Comparison of ENCODE assay signal across 8 cellular contexts in genomic region chr19:39834287-39834841, GRCh38. TPM values are rescaled to one million over a fixed set of nuclear protein-coding genes. Genes with fewer than 3 reads are reported as not detected.
A peak's percentile ranks its signal among the peaks of the same experiment; 100 is the strongest.
DNase-seq lines count a peak whose midpoint lies in the region; ATAC-seq and TF ChIP-seq lines count a peak whose summit lies in the region.

No MANE protein-coding gene starts in this region.

- H3K4me1 Mint-ChIP-seq in naive thymus-derived CD4-positive, alpha-beta T cell = peaks cover 16 to 31% (median 25%) of the 10 kb centered on the region in 7 donors

- H3K9me3 Mint-ChIP-seq in naive thymus-derived CD4-positive, alpha-beta T cell = peaks cover 0 to 3% (median 0%) of the 10 kb centered on the region in 11 donors

- no peaks in the 10 kb centered on the region for H3K9me3 ChIP-seq in naive thymus-derived CD4-positive, alpha-beta T cell (ENCODE audit: control insufficient read depth in 2 of 3, low read length in 3 of 3)

- peaks cover 13 to 47% (median 26%) of the 10 kb centered on the region in 5 donors for H3K36me3 Mint-ChIP-seq in naive thymus-derived CD4-positive, alpha-beta T cell

- H3K4me1 ChIP-seq in naive thymus-derived CD4-positive, alpha-beta T cell (ENCODE audit: control insufficient read depth in 2 of 2, insufficient read depth in 2 of 2, low read length in 2 of 2) = peaks cover 17 to 20% of the 10 kb centered on the region in 2 donors

- peak overlapping the region; percentile 85 to 96 (median 92) for H3K27ac Mint-ChIP-seq in naive thymus-derived CD4-positive, alpha-beta T cell

- CTCF ChIA-PET in BJ (lab: Yijun Ruan, JAX) = interaction anchor here (1.0 to 2.2 kb wide), 4 partner anchors 9 to 295 kb away, joined by 3 to 35 read pairs (median 8); partner anchors contain the start of genes EID2 and FBL
- CTCF ChIA-PET in naive thymus-derived CD4-positive, alpha-beta T cell (lab: Charles Lee) = interaction anchor here (1.1 to 1.4 kb wide), 3 partner anchors 9 to 42 kb away, joined by 5 to 10 read pairs (median 8); no protein-coding TSS in a partner anchor

- H3K27me3 Mint-ChIP-seq in naive thymus-derived CD4-positive, alpha-beta T cell = no peaks in the 10 kb centered on the region

- POLR2A ChIA-PET in BJ (lab: Charles Lee) = interaction anchor here (0.7 to 1.6 kb wide), 2 partner anchors 12 to 797 kb away, joined by 11 to 26 read pairs; partner anchors contain the start of gene FBL
- POLR2A ChIA-PET in naive thymus-derived CD4-positive, alpha-beta T cell (lab: Charles Lee) = interaction anchor here (0.7 to 2.2 kb wide), 11 partner anchors 9 to 399 kb away, joined by 3 to 42 read pairs (median 6); partner anchors contain the start of genes FBL, PSMC4, RPS16 and SUPT5H

- H3K27ac ChIP-seq in naive thymus-derived CD4-positive, alpha-beta T cell (ENCODE audit: low read depth, low read length) = peak overlapping the region; percentile 96

- TF ChIP-seq CTCF in BJ (IDR thresholded peaks at IDR 0.05; ENCODE audit: insufficient read depth, low read depth, low read length) (no peak), choroid plexus epithelial cell (conservative IDR thresholded peaks at IDR 0.05; ENCODE audit: low read depth, low read length) (no peak)

- peak overlapping the region; percentile 90; the same call in 1 of the 2 replicates for H3K4me3 ChIP-seq in BJ (ENCODE audit: low read depth, low read length)
- peak overlapping the region; percentile 99 for H3K4me3 ChIP-seq in choroid plexus epithelial cell (ENCODE audit: low read depth, low read length)
- no peak overlapping the region for H3K4me3 ChIP-seq in naive thymus-derived CD4-positive, alpha-beta T cell (ENCODE audit: low read length)

- H3K36me3 ChIP-seq in BJ (ENCODE audit: control insufficient read depth, insufficient read depth, low read length) = peaks cover 30% of the 10 kb centered on the region
- H3K36me3 ChIP-seq in naive thymus-derived CD4-positive, alpha-beta T cell (ENCODE audit: control insufficient read depth in 2 of 3, insufficient read depth in 3 of 3, low read length in 3 of 3) = peaks cover 21 to 69% (median 24%) of the 10 kb centered on the region in 3 experiments

- ATAC-seq in HG03378 (IDR thresholded peaks at IDR 0.05; ENCODE audit: unreplicated experiment) (peak; percentile 43), GM18861 (IDR thresholded peaks at IDR 0.05; ENCODE audit: unreplicated experiment) (no peak), HG03469 (IDR thresholded peaks at IDR 0.05; ENCODE audit: unreplicated experiment) (no peak)
- ATAC-seq in naive thymus-derived CD4-positive, alpha-beta T cell = no peak

- DNase-seq in BJ (ENCODE audit: low read depth) (no peak), choroid plexus epithelial cell (ENCODE audit: low read depth) (no peak), GF-D8 (lab: John Stamatoyannopoulos, UW) (no peak)
- DNase-seq in naive thymus-derived CD4-positive, alpha-beta T cell = no peak
- no peak for DNase-seq in activated CD4-positive, CD25-positive, alpha-beta regulatory T cell (lab: John Stamatoyannopoulos, UW)

- intact Hi-C loops in naive thymus-derived CD4-positive, alpha-beta T cell (cut with micrococcal nuclease) = loop anchor here (1.0 to 10.0 kb wide), 12 partner anchors 10 to 1518 kb away; partner anchors contain the start of genes FBL (in 2 of the 2), PSMC4 (in 2 of the 2), HNRNPUL1 (in 1 of the 2) and MED29 (in 1 of the 2)

- H3K4me3 Mint-ChIP-seq in naive thymus-derived CD4-positive, alpha-beta T cell = peak overlapping the region; percentile 60 to 87 (median 78)

- H3K27me3 ChIP-seq in BJ (ENCODE audit: control insufficient read depth, insufficient read depth, low read length) = no peaks in the 10 kb centered on the region
- no peaks in the 10 kb centered on the region for H3K27me3 ChIP-seq in naive thymus-derived CD4-positive, alpha-beta T cell (ENCODE audit: control insufficient read depth in 2 of 2, insufficient read depth in 2 of 2, low read length in 2 of 2)

RNA-seq across cellular contexts. Expression of gene DYRK1B, which starts 0.4 kb away (rescaled TPM):
- polyA plus RNA-seq in BJ (2011; rRNA removed) = 6.6 and 8.4 TPM in 2 replicates
- polyA minus RNA-seq in BJ (2011; rRNA and poly(A)+ RNA removed) = 15.1 and 17.1 TPM in 2 replicates
- 10 to 100 TPM; 12.3 to 38.9 (median 23.5) TPM for total RNA-seq in naive thymus-derived CD4-positive, alpha-beta T cell
- polyA plus RNA-seq in naive thymus-derived CD4-positive, alpha-beta T cell = 1 to 10 TPM; 3.0 to 8.4 TPM

RNA-seq across cellular contexts. Expression of gene FBL, which starts 11.8 kb away (rescaled TPM):
- 228 and 372 TPM in 2 replicates for polyA plus RNA-seq in BJ (2011; rRNA removed)
- 129 and 226 TPM in 2 replicates for polyA minus RNA-seq in BJ (2011; rRNA and poly(A)+ RNA removed)
- 100 to 1,000 TPM; 237 to 387 (median 369) TPM for total RNA-seq in naive thymus-derived CD4-positive, alpha-beta T cell
- 100 to 1,000 TPM; 222 to 241 TPM for polyA plus RNA-seq in naive thymus-derived CD4-positive, alpha-beta T cell

RNA-seq across cellular contexts. Expression of gene LEUTX, which starts 55.7 kb away (rescaled TPM):
- polyA plus RNA-seq in BJ (2011; rRNA removed) = not detected in 2 replicates
- polyA minus RNA-seq in BJ (2011; rRNA and poly(A)+ RNA removed) = not detected in 2 replicates
- not detected for total RNA-seq in naive thymus-derived CD4-positive, alpha-beta T cell
- not detected for polyA plus RNA-seq in naive thymus-derived CD4-positive, alpha-beta T cell
